ENCODE assay signal across 1 cellular context in the genomic region with DNA sequence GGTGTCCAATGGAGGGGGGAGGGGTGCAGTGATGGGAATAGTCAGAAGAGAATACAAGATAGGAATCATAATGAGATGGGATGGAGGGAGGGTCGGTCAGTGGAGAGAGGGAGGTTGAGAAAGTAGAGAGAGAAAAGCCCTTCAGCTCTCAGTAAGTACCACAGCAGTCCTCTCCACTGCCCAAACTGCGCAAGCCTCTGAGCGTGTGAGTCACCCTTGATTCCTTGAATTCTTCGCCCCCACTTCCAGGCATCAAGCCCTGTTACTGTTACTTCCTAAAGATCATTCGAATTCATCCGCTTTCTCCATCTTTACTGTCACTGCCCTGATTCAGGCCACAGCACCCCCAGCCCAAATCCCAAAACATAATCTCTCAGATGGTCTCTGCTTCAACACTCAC.
TF ChIP-seq lines count a peak whose summit lies in the region.

No MANE protein-coding gene starts in this region.

TF ChIP-seq in IMR-90, 13 proteins besides CTCF, POLR2A, EP300 and RAD21:
- no peak for TF ChIP-seq RCOR1 (IDR thresholded peaks at IDR 0.05; ENCODE audit: insufficient replicate concordance, low read length)
- TF ChIP-seq SMC3 (IDR thresholded peaks at IDR 0.05; ENCODE audit: low read depth, low read length): no peak
- TF ChIP-seq RFX5 (IDR thresholded peaks at IDR 0.05; ENCODE audit: low read depth, low read length): no peak
- TF ChIP-seq MAFK (IDR thresholded peaks at IDR 0.05; ENCODE audit: low read depth, low read length): no peak
- TF ChIP-seq, protein P1, sequence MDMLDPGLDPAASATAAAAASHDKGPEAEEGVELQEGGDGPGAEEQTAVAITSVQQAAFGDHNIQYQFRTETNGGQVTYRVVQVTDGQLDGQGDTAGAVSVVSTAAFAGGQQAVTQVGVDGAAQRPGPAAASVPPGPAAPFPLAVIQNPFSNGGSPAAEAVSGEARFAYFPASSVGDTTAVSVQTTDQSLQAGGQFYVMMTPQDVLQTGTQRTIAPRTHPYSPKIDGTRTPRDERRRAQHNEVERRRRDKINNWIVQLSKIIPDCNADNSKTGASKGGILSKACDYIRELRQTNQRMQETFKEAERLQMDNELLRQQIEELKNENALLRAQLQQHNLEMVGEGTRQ (IDR thresholded peaks at IDR 0.05; ENCODE audit: low read depth, low read length): no peak
- TF ChIP-seq, protein P2, sequence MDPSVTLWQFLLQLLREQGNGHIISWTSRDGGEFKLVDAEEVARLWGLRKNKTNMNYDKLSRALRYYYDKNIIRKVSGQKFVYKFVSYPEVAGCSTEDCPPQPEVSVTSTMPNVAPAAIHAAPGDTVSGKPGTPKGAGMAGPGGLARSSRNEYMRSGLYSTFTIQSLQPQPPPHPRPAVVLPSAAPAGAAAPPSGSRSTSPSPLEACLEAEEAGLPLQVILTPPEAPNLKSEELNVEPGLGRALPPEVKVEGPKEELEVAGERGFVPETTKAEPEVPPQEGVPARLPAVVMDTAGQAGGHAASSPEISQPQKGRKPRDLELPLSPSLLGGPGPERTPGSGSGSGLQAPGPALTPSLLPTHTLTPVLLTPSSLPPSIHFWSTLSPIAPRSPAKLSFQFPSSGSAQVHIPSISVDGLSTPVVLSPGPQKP (IDR thresholded peaks at IDR 0.05; ENCODE audit: borderline replicate concordance, low read depth, low read length): no peak
- TF ChIP-seq CHD1 (IDR thresholded peaks at IDR 0.05; ENCODE audit: low read depth, low read length): no peak
- TF ChIP-seq MAZ (IDR thresholded peaks at IDR 0.05; ENCODE audit: borderline replicate concordance, low read depth, low read length): no peak
- no peak for TF ChIP-seq NFE2L2 (IDR thresholded peaks at IDR 0.05; ENCODE audit: low read depth, low read length)
- peak; percentile 31; the same call in 1 of the 2 replicates for TF ChIP-seq FOS (IDR thresholded peaks at IDR 0.05; ENCODE audit: low read depth, low read length)
- peak; percentile 53 for TF ChIP-seq CEBPB (IDR thresholded peaks at IDR 0.05; ENCODE audit: low read depth, low read length)
